2 cellular contexts compared by ENCODE assay signal in genomic region chr12:87853448-87854003, GRCh38.
TF ChIP-seq lines count a peak whose summit lies in the region.

No MANE protein-coding gene starts in this region.

TF ChIP-seq in H1, 55 proteins besides CTCF, POLR2A, EP300 and RAD21:
- TF ChIP-seq JUN (IDR thresholded peaks at IDR 0.05; ENCODE audit: low read depth, low read length) (no peak), MAFK (IDR thresholded peaks at IDR 0.05; ENCODE audit: low read depth, low read length) (no peak), SP4 (IDR thresholded peaks at IDR 0.05; ENCODE audit: low read length) (no peak)

TF ChIP-seq in neural cell, 6 proteins besides CTCF, POLR2A, EP300 and RAD21:
- TF ChIP-seq TAF1 (IDR thresholded peaks at IDR 0.05; ENCODE audit: low read depth) (no peak), SMC3 (conservative IDR thresholded peaks at IDR 0.05; ENCODE audit: poor library complexity) (peak; percentile 28), MXI1 (conservative IDR thresholded peaks at IDR 0.05; ENCODE audit: poor library complexity, severe bottlenecking) (no peak), POLR2AphosphoS5 (IDR thresholded peaks at IDR 0.05) (peak; percentile 20), EZH2 (IDR thresholded peaks at IDR 0.05; ENCODE audit: borderline replicate concordance, insufficient read depth, low read length, poor library complexity, severe bottlenecking) (no peak), REST (IDR thresholded peaks at IDR 0.05; ENCODE audit: borderline replicate concordance) (peak; percentile 71)
